1 cellular context compared by ENCODE assay signal in the genomic region with DNA sequence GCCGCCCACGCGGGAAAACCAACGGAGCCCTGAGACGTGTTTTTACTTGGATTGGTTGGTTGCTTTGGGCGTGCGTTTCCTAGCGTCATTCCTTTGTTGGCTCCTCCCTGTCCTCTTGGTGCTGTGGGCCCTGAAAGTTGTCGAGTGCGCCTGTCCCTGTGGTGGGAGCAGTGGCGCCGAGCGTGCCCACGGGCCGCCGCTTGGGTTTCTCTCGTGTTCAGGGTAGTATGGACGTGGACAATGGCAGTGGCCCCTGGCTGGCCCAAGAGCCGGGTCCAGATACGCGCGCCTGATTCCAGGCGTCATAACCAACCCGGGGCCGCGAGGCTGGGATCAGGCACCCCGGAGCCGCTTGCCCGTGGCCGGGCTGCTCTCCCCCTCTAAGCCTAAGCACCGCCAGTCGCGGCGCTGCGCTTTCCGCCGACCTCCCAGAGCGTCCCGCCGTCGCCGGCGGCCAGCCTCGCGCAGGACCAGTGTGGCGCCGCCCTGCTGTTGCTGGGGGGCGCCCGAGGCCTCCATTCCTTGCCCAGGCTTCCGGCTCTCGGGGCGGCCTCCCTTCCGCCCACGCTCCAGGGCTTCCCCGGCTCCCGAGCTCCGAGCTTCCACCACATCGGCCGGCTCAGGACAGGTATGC.
TF ChIP-seq lines count a peak whose summit lies in the region.

No MANE protein-coding gene starts in this region.

TF ChIP-seq in HEK293, 187 proteins besides CTCF, POLR2A, EP300 and RAD21:
- peak; percentile 41; the same call in 1 of the 2 replicates for TF ChIP-seq ZNF518A (tag by site-specific recombination; conservative IDR thresholded peaks at IDR 0.05; ENCODE audit: low read depth)
- 0 out of 2 replicates have a peak, but pooled peaks have one; percentile 40 for TF ChIP-seq ZBTB20 (tag by site-specific recombination; IDR thresholded peaks at IDR 0.05)
- peak; percentile 63; the same call in 1 of the 2 replicates for TF ChIP-seq ZBTB11 (tag by site-specific recombination; conservative IDR thresholded peaks at IDR 0.05; ENCODE audit: low read depth)
- peak; percentile 31 for TF ChIP-seq ZNF335 (tag by site-specific recombination; conservative IDR thresholded peaks at IDR 0.05)
- TF ChIP-seq ZBTB8A (tag by site-specific recombination; IDR thresholded peaks at IDR 0.05): peak; percentile 48
- TF ChIP-seq ZBTB26 (tag by site-specific recombination; optimal IDR thresholded peaks at IDR 0.05): peak; percentile 37
- peak; percentile 61; the same call in 1 of the 2 replicates for TF ChIP-seq GLIS1 (tag by site-specific recombination; IDR thresholded peaks at IDR 0.05)
- TF ChIP-seq PATZ1 (tag by site-specific recombination; IDR thresholded peaks at IDR 0.05): 0 out of 2 replicates have a peak, but pooled peaks have one; percentile 16
